ENCODE assay signal across 8 cellular contexts in the genomic region with DNA sequence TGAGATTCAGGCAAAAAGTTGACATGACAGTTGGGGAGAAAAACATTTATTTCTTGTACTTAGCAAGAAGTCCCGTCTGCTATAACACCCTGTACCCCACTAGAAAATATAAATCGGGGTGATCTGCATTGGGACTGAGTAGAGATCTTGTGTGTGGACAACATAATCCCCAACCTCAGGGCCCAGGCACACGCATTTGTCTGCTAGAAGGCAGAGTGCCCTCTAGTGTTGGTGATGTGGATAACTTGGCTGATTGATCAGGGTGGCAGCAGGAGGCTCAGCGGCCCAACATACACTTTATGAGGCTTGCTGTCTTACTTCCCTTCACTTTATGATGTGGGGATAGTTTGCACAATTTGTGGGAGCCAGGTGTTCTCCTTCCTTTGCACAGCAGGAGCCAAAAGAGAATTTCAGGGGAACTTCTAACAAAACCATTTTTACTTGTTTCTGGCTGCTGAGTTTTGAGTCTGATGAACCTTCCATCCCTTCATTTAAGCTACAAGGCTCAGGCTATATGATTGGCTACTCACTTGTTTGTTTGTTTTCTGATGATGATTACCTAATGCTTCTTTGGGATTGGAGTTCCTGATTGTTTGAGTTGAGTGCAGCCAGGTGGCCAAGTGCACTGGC.
A peak's percentile ranks its signal among the peaks of the same experiment; 100 is the strongest.
DNase-seq lines count a peak whose midpoint lies in the region; ATAC-seq and TF ChIP-seq lines count a peak whose summit lies in the region.

No MANE protein-coding gene starts in this region.

- no peaks in the 10 kb centered on the region for H3K9me3 Mint-ChIP-seq in immature natural killer cell

- no peak overlapping the region for H3K27ac Mint-ChIP-seq in immature natural killer cell

- DNase-seq in Daoy (ENCODE audit: low read depth) (peak; percentile 4), NCI-H82 (lab: John Stamatoyannopoulos, UW) (peak; percentile 69), astrocyte of the cerebellum (ENCODE audit: low read depth) (peak; percentile 31), immature natural killer cell (peak in 2 of 3 donors; percentile 2 to 4), cerebellum (ENCODE audit: low spot score) (no peak)
- DNase-seq in stimulated activated CD4-positive, alpha-beta T cell treated with anti-CD3 and anti-CD28 coated beads, TNF-alpha, amount 100 ng/mL, for 48 hours (ENCODE audit: low read depth in 3 of 3), result peak in 2 of 3 donors; percentile 15 to 36

- H3K4me1 Mint-ChIP-seq in immature natural killer cell, result no peaks in the 10 kb centered on the region

- in situ Hi-C loops in astrocyte of the cerebellum (cut with HindIII; ENCODE audit: low sequenced_read_pairs), result no loop called here

- peak; percentile 80 for TF ChIP-seq CTCF in astrocyte of the cerebellum (IDR thresholded peaks at IDR 0.05; ENCODE audit: low read depth, low read length, missing control alignments)

- no peaks in the 10 kb centered on the region for H3K36me3 Mint-ChIP-seq in immature natural killer cell

- no peak overlapping the region for H3K4me3 Mint-ChIP-seq in immature natural killer cell

- peaks cover 1 to 9% (median 6%) of the 10 kb centered on the region in 3 donors for H3K27me3 Mint-ChIP-seq in immature natural killer cell (ENCODE audit: low read depth in 3 of 3)

- ATAC-seq in GM19351 (IDR thresholded peaks at IDR 0.05; ENCODE audit: unreplicated experiment), result peak; percentile 98
- ATAC-seq in HG03342 (IDR thresholded peaks at IDR 0.05; ENCODE audit: unreplicated experiment), result peak; percentile 85

- H3K4me3 ChIP-seq in astrocyte of the cerebellum (ENCODE audit: low read depth, low read length), result no peak overlapping the region
